12 cellular contexts compared by ENCODE assay signal in the genomic region with DNA sequence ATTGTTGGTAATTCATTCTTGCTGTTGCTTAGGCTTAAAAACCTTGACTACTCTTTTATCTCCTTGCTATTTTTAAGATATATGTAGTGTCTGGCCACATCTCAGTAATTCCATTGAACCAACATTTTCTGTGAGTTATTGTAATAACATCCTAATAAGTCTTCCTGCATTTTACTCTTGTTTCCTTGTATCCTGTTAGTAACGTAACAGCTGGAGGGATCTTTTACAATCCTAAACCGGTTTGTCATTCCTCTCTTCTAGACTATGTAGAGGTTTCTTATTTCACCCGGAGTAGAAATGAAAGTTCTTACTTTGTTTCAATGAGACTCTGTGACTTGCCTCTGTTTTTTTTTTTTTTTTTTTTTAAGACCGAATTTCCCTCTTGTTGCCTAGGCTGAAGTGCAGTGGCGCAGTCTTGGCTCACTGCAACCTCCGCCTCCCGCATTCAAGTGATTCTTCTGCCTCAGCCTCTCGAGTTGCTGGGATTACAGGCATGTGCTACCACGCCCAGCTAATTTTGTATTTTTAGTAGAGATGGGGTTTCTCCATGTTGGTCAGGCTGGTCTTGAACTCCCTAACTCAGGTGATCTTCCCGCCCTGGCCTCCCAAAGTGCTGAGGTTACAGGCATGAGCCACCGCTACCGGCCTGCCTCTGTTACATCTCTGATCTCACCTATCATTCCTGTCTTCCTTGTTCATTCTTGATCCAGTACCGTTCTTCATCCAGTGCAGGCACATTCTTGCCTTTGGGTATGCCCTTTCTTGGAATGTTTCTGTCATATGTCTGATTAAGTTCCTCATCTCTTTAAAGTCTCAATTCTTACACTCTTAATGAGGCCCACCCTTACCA. TPM values are rescaled to one million over a fixed set of nuclear protein-coding genes. Genes with fewer than 3 reads are reported as not detected.
A peak's percentile ranks its signal among the peaks of the same experiment; 100 is the strongest.
DNase-seq lines count a peak whose midpoint lies in the region; ATAC-seq and TF ChIP-seq lines count a peak whose summit lies in the region.
"Had no signal": no experiment of that assay in that cellular context is flagged by ENCODE, and none has a peak within 500 bp of the region (broad histone marks: within the 10 kb centered on the region; RNA-seq: fewer than 3 reads in every experiment).

No MANE protein-coding gene starts in this region.

- DNase-seq in EH (ENCODE audit: low read depth) (peak; percentile 94), HuH-7.5 (ENCODE audit: low spot score) (peak; percentile 82), choroid plexus epithelial cell (ENCODE audit: low read depth) (peak; percentile 81), T-cell (no peak)
- no peak for DNase-seq in naive thymus-derived CD4-positive, alpha-beta T cell
- DNase-seq: activated CD4-positive, CD25-positive, alpha-beta regulatory T cell; activated naive CD8-positive, alpha-beta T cell treated with anti-CD3 and anti-CD28 coated beads, Interleukin-2, amount 10 ng/mL, durations not matched to agents 7 days and 5 days; H7; NCI-H1092 treated with DMSO at 0.1 percent for 48 hours had no signal

- H3K4me1 ChIP-seq in naive thymus-derived CD4-positive, alpha-beta T cell (ENCODE audit: control insufficient read depth in 2 of 2, insufficient read depth in 2 of 2, low read length in 2 of 2), result peaks cover 0 to 3% of the 10 kb centered on the region in 2 donors

- H3K9me3 Mint-ChIP-seq in naive thymus-derived CD4-positive, alpha-beta T cell, result peaks cover 0 to 1% (median 0%) of the 10 kb centered on the region in 11 donors
- H3K9me3 Mint-ChIP-seq in T-cell, result no peaks in the 10 kb centered on the region
- H3K9me3 Mint-ChIP-seq: activated naive CD8-positive, alpha-beta T cell treated with anti-CD3 and anti-CD28 coated beads, Interleukin-2, amount 10 ng/mL, durations not matched to agents 7 days and 5 days had no signal

- peaks cover 44 to 89% (median 73%) of the 10 kb centered on the region in 7 donors for H3K4me1 Mint-ChIP-seq in naive thymus-derived CD4-positive, alpha-beta T cell
- peaks cover 64 to 73% (median 69%) of the 10 kb centered on the region in 3 donors for H3K4me1 Mint-ChIP-seq in T-cell

- no peaks in the 10 kb centered on the region for H3K27me3 ChIP-seq in naive thymus-derived CD4-positive, alpha-beta T cell (ENCODE audit: control insufficient read depth in 2 of 2, insufficient read depth in 2 of 2, low read length in 2 of 2)

- no peak for ATAC-seq in naive thymus-derived CD4-positive, alpha-beta T cell
- ATAC-seq in GM21515 (IDR thresholded peaks at IDR 0.05; ENCODE audit: unreplicated experiment) (no peak), T-cell (replicated peaks in 1 of 4) (no peak), GM21737 (IDR thresholded peaks at IDR 0.05; ENCODE audit: unreplicated experiment) (no peak), HG02981 (IDR thresholded peaks at IDR 0.05; ENCODE audit: unreplicated experiment) (no peak)

- no peaks in the 10 kb centered on the region for H3K9me3 ChIP-seq in naive thymus-derived CD4-positive, alpha-beta T cell (ENCODE audit: control insufficient read depth in 2 of 3, low read length in 3 of 3)

- H3K27ac ChIP-seq in naive thymus-derived CD4-positive, alpha-beta T cell (ENCODE audit: low read depth, low read length), result no peak overlapping the region

- H3K36me3 ChIP-seq in naive thymus-derived CD4-positive, alpha-beta T cell (ENCODE audit: control insufficient read depth in 2 of 3, insufficient read depth in 3 of 3, low read length in 3 of 3), result no peaks in the 10 kb centered on the region

- peak overlapping the region in 1 of 10 donors; percentile 25 for H3K4me3 Mint-ChIP-seq in naive thymus-derived CD4-positive, alpha-beta T cell
- no peak overlapping the region for H3K4me3 Mint-ChIP-seq in T-cell
- H3K4me3 Mint-ChIP-seq: activated naive CD8-positive, alpha-beta T cell treated with anti-CD3 and anti-CD28 coated beads, Interleukin-2, amount 10 ng/mL, durations not matched to agents 7 days and 5 days had no signal

- peak overlapping the region in 5 of 9 donors; percentile 0 to 36 (median 7) for H3K27ac Mint-ChIP-seq in naive thymus-derived CD4-positive, alpha-beta T cell
- no peak overlapping the region for H3K27ac Mint-ChIP-seq in T-cell
- H3K27ac Mint-ChIP-seq: activated naive CD8-positive, alpha-beta T cell treated with anti-CD3 and anti-CD28 coated beads, Interleukin-2, amount 10 ng/mL, durations not matched to agents 7 days and 5 days had no signal

- intact Hi-C loops in naive thymus-derived CD4-positive, alpha-beta T cell (cut with micrococcal nuclease), result no loop called here

- no peak overlapping the region for H3K4me3 ChIP-seq in choroid plexus epithelial cell (ENCODE audit: low read depth, low read length)
- no peak overlapping the region for H3K4me3 ChIP-seq in naive thymus-derived CD4-positive, alpha-beta T cell (ENCODE audit: low read length)

- no peak for TF ChIP-seq CTCF in choroid plexus epithelial cell (conservative IDR thresholded peaks at IDR 0.05; ENCODE audit: low read depth, low read length)

- no peaks in the 10 kb centered on the region for H3K27me3 Mint-ChIP-seq in naive thymus-derived CD4-positive, alpha-beta T cell
- no peaks in the 10 kb centered on the region for H3K27me3 Mint-ChIP-seq in T-cell
- H3K27me3 Mint-ChIP-seq: activated naive CD8-positive, alpha-beta T cell treated with anti-CD3 and anti-CD28 coated beads, Interleukin-2, amount 10 ng/mL, durations not matched to agents 7 days and 5 days had no signal

- peaks cover 4 to 26% (median 10%) of the 10 kb centered on the region in 5 donors for H3K36me3 Mint-ChIP-seq in naive thymus-derived CD4-positive, alpha-beta T cell
- H3K36me3 Mint-ChIP-seq in T-cell, result peaks cover 19% of the 10 kb centered on the region

- CTCF ChIA-PET in naive thymus-derived CD4-positive, alpha-beta T cell (lab: Charles Lee), result no interaction called here
- CTCF ChIA-PET in T-cell (lab: Charles Lee), result no interaction called here

- POLR2A ChIA-PET in naive thymus-derived CD4-positive, alpha-beta T cell (lab: Charles Lee), result no interaction called here
- POLR2A ChIA-PET in T-cell (lab: Charles Lee), result no interaction called here

RNA-seq across cellular contexts. Expression of gene NCOA3, which starts 44.7 kb away (rescaled TPM):
- 100 to 1,000 TPM in 1 of 5 experiments, 10 to 100 TPM in 4; 75.0 to 115 (median 89.2) TPM for total RNA-seq in naive thymus-derived CD4-positive, alpha-beta T cell
- 10 to 100 TPM; 20.3 to 28.4 TPM for polyA plus RNA-seq in naive thymus-derived CD4-positive, alpha-beta T cell
- total RNA-seq in T-cell, result 10 to 100 TPM; 64.4 to 89.2 (median 68.9) TPM

Comparison
In these comparisons a context has a peak if more than half of its experiments do, and no peak if none do; other contexts are left out.
1. DNase-seq: peak in EH (single experiment), HuH-7.5 (single experiment) and choroid plexus epithelial cell (single experiment); none in naive thymus-derived CD4-positive, alpha-beta T cell (0 of 9) and T-cell (0 of 34).
2. H3K27ac Mint-ChIP-seq: peak in naive thymus-derived CD4-positive, alpha-beta T cell (5 of 9); none in T-cell (0 of 2).